Comparison of ENCODE assay signal across 16 cellular contexts in the genomic region with DNA sequence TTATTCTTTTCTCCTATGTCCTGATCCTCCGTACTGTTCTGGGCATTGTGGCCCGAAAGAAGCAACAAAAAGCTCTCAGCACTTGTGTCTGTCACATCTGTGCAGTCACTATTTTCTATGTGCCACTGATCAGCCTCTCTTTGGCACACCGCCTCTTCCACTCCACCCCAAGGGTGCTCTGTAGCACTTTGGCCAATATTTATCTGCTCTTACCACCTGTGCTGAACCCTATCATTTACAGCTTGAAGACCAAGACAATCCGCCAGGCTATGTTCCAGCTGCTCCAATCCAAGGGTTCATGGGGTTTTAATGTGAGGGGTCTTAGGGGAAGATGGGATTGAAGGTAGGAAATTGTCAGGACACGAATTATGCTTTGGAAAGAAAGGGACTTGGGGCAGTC.
"Had no signal": no experiment of that assay in that cellular context is flagged by ENCODE, and none has a peak within 500 bp of the region (broad histone marks: within the 10 kb centered on the region; RNA-seq: fewer than 3 reads in every experiment).

No MANE protein-coding gene starts in this region.

- H3K4me1 Mint-ChIP-seq: mesothelial cell of epicardium; stimulated activated naive CD8-positive, alpha-beta T cell treated with anti-CD3 and anti-CD28 coated beads, Interleukin-15, amount 100 ng/mL, for 72 hours had no signal

- H3K27ac Mint-ChIP-seq: activated naive CD4-positive, alpha-beta T cell treated with anti-CD3 and anti-CD28 coated beads, Interleukin-2, amount 50 U/mL, for 72 hours; mesothelial cell of epicardium had no signal

- H3K9me3 Mint-ChIP-seq: activated naive CD4-positive, alpha-beta T cell treated with anti-CD3 and anti-CD28 coated beads, Interleukin-2, amount 50 U/mL, for 72 hours; mesothelial cell of epicardium; stimulated activated naive CD8-positive, alpha-beta T cell treated with anti-CD3 and anti-CD28 coated beads, Interleukin-15, amount 100 ng/mL, for 72 hours had no signal

- H3K36me3 Mint-ChIP-seq: activated naive CD4-positive, alpha-beta T cell treated with anti-CD3 and anti-CD28 coated beads, Interleukin-2, amount 50 U/mL, for 72 hours; mesothelial cell of epicardium had no signal

- DNase-seq: activated CD4-positive, alpha-beta T cell treated with anti-CD3 and anti-CD28 coated beads for 1 hour; activated gamma-delta T cell; adrenal gland; effector CD8-positive, alpha-beta T cell; heart right ventricle; left lung; occipital lobe; posterior cingulate gyrus; stimulated activated CD4-positive, alpha-beta T cell treated with anti-CD3 and anti-CD28 coated beads, Interleukin-2, amount 100 ng/mL, for 48 hours; stimulated activated naive CD8-positive, alpha-beta T cell treated with anti-CD3 and anti-CD28 coated beads, Interleukin-15, amount 100 ng/mL, for 72 hours; transverse colon; uterus; WERI-Rb-1 had no signal

- H3K4me3 Mint-ChIP-seq: mesothelial cell of epicardium; stimulated activated naive CD8-positive, alpha-beta T cell treated with anti-CD3 and anti-CD28 coated beads, Interleukin-15, amount 100 ng/mL, for 72 hours had no signal

- ATAC-seq: activated naive CD4-positive, alpha-beta T cell treated with anti-CD3 and anti-CD28 coated beads, Interleukin-2, amount 50 U/mL, for 72 hours; gastroesophageal sphincter; heart right ventricle; left lung; stimulated activated naive CD8-positive, alpha-beta T cell treated with anti-CD3 and anti-CD28 coated beads, Interleukin-15, amount 100 ng/mL, for 72 hours had no signal

- H3K27me3 Mint-ChIP-seq: stimulated activated naive CD8-positive, alpha-beta T cell treated with anti-CD3 and anti-CD28 coated beads, Interleukin-15, amount 100 ng/mL, for 72 hours had no signal
